In the genomic region with DNA sequence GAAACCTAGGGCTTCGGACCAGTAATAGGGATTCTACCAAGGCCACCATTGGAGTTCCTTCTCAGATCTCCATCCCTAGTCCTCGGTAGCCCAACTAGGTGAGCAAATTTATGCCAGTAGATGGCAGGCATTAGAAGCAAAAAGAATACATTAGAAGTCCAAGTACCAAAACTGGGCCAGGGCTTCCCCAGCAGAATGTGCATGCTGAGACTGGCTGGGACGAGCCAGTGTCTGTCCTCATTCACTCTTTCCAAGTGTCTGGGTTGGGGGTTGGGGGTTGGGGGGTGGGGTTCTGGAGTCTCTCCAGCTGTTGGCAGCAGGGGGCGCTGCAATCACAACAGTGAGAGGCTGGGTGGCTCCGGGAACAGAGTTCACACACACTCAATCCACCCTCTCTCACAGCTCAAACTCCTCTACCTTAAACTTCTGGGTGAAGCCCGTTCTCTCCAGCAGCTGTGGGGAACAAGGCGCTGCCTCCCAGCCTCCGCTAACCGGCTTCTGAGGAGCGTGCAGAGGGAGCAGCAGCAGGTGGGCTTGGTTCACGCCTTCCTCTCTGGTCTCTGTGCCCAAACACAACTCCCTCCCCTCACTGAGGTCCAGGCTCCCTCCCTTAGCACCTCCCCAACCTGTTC, we compare ENCODE assay signal across 8 cellular contexts. TPM values are rescaled to one million over a fixed set of nuclear protein-coding genes. Genes with fewer than 3 reads are reported as not detected.
DNase-seq lines count a peak whose midpoint lies in the region; ATAC-seq, FAIRE-seq and TF ChIP-seq lines count a peak whose summit lies in the region.

No MANE protein-coding gene starts in this region.

- no peaks in the 10 kb centered on the region for H3K9me3 ChIP-seq in NT2/D1 (ENCODE audit: insufficient read depth, low read length)
- no peaks in the 10 kb centered on the region for H3K9me3 ChIP-seq in small intestine (ENCODE audit: control insufficient read depth, low read depth)

- H3K4me3 ChIP-seq in NT2/D1 (ENCODE audit: insufficient read length, low read depth): peak overlapping the region; percentile 6
- H3K4me3 ChIP-seq in small intestine (ENCODE audit: low read depth in 1 of 2, low read length in 2 of 2): no peak overlapping the region

- H3K9me3 Mint-ChIP-seq in activated T-helper 17 cell treated with anti-CD3 and anti-CD28 coated beads, Interleukin-2, amount 50 U/mL, for 72 hours: no peaks in the 10 kb centered on the region

- in situ Hi-C loops in ACHN (cut with HindIII; ENCODE audit: low pct_ligation_motif_present, low pct_unique_long_range_greater_than_20kb, low sequenced_read_pairs) (no loop called here), GM13977 (cut with MboI; ENCODE audit: low pct_unique_long_range_greater_than_20kb, low sequenced_read_pairs, unreplicated experiment) (no loop called here)

- DNase-seq in ACHN (peak; percentile 57), GM13977 (ENCODE audit: low spot score) (peak; percentile 67), NT2/D1 (ENCODE audit: low read depth, low spot score) (peak; percentile 52), head of caudate nucleus (peak; percentile 59 to 92 (median 80)), small intestine (peak; percentile 36)

- TF ChIP-seq CTCF in GM13977 (IDR thresholded peaks at IDR 0.05; ENCODE audit: extremely low read depth, insufficient read depth, missing control alignments): peak; percentile 39

- no peak overlapping the region for H3K9ac ChIP-seq in NT2/D1 (ENCODE audit: insufficient read length, low read depth)

- H3K27me3 Mint-ChIP-seq in activated T-helper 17 cell treated with anti-CD3 and anti-CD28 coated beads, Interleukin-2, amount 50 U/mL, for 72 hours: peaks cover 12% of the 10 kb centered on the region

- intact Hi-C loops in head of caudate nucleus (cut with DNase I): loop anchor here (10.0 kb wide), 3 partner anchors 90 to 390 kb away; a partner anchor contains a TSS

- no peak for FAIRE-seq in small intestine (lab: Jason Lieb, UNC)

- H3K27ac Mint-ChIP-seq in activated T-helper 17 cell treated with anti-CD3 and anti-CD28 coated beads, Interleukin-2, amount 50 U/mL, for 72 hours: no peak overlapping the region

- H3K36me3 ChIP-seq in NT2/D1 (ENCODE audit: insufficient read depth, insufficient read length, low read length) (no peaks in the 10 kb centered on the region), small intestine (ENCODE audit: control insufficient read depth in 2 of 2, insufficient read depth in 2 of 2, low read length in 2 of 2) (no peaks in the 10 kb centered on the region)

- 29 to 46% (median 45%) methylated on average over 11 of the region's 11 CpGs for WGBS in small intestine, 3 donors

- no peak overlapping the region for H3K4me3 Mint-ChIP-seq in activated T-helper 17 cell treated with anti-CD3 and anti-CD28 coated beads, Interleukin-2, amount 50 U/mL, for 72 hours

- no peaks in the 10 kb centered on the region for H3K4me1 Mint-ChIP-seq in activated T-helper 17 cell treated with anti-CD3 and anti-CD28 coated beads, Interleukin-2, amount 50 U/mL, for 72 hours

- peak; percentile 73 for ATAC-seq in activated T-helper 17 cell treated with anti-CD3 and anti-CD28 coated beads, Interleukin-2, amount 50 U/mL, for 72 hours (replicated peaks)
- no peak for ATAC-seq in HG03469 (IDR thresholded peaks at IDR 0.05; ENCODE audit: unreplicated experiment)
- ATAC-seq in GM19452 (IDR thresholded peaks at IDR 0.05; ENCODE audit: unreplicated experiment): no peak

- H3K27me3 ChIP-seq in NT2/D1 (ENCODE audit: insufficient read depth, insufficient read length) (peaks cover 6% of the 10 kb centered on the region), small intestine (ENCODE audit: control insufficient read depth in 2 of 2, insufficient read depth in 2 of 2, low read length in 2 of 2) (no peaks in the 10 kb centered on the region)

- no peaks in the 10 kb centered on the region for H3K36me3 Mint-ChIP-seq in activated T-helper 17 cell treated with anti-CD3 and anti-CD28 coated beads, Interleukin-2, amount 50 U/mL, for 72 hours (ENCODE audit: low read depth)

- H3K27ac ChIP-seq in small intestine (ENCODE audit: low read depth in 1 of 2, low read length in 1 of 2): no peak overlapping the region

- H3K4me1 ChIP-seq in NT2/D1 (ENCODE audit: insufficient read depth, insufficient read length) (peaks cover 8% of the 10 kb centered on the region), small intestine (ENCODE audit: control insufficient read depth in 2 of 2, insufficient read depth in 1 of 2, low read depth in 1 of 2, low read length in 1 of 2) (no peaks in the 10 kb centered on the region)

RNA-seq across cellular contexts. Expression of a gene that starts 57.5 kb away (rescaled TPM):
- not detected for total RNA-seq in activated T-helper 17 cell treated with anti-CD3 and anti-CD28 coated beads, Interleukin-2, amount 50 U/mL, for 72 hours
- polyA plus RNA-seq in small intestine: not detected

RNA-seq across cellular contexts. Expression of a gene that starts 59.9 kb away (rescaled TPM):
- total RNA-seq in activated T-helper 17 cell treated with anti-CD3 and anti-CD28 coated beads, Interleukin-2, amount 50 U/mL, for 72 hours: not detected
- not detected for polyA plus RNA-seq in small intestine
